ENCODE assay signal across 8 cellular contexts in the genomic region with DNA sequence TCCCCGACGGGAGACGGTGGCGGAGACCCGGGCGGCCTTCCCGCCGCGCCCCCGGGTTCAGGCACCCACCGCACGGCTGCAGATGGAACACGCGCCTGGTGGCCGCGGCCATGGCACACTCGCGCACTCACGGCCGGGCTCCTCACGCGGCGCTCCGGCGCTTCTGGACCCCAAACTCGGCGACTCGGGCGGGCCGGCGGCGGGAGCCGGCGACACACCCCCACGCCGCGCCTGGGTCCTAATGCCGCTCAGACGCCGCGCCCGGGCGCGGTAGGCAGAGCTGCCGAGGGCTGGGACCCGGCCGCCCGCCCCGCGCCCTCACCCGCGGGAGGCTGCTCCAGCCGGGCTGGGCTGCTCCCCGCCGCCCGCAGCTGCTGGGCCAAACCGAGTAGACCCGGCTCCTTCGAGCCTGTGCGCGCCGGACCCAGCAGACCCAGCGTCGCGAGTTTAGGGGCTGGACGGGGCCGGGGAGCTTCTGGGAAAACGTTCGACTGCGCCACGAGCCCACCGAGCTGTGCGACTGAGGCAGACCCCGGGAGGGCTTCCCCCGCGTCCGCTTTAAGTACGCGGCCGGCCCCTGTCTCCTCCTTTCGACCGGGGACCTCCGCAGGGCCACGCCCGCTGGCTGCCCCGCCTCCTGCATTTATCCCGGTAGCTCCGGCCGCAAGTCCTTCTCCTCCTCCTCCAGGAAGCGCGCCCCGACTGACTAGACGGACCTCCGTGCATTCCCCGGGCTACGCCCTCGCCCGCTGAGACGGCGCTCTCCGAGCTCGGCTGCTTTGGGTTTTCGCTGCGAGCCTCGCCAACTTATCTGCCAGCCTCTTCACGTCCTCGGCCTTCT. TPM values are rescaled to one million over a fixed set of nuclear protein-coding genes. Genes with fewer than 3 reads are reported as not detected.
A peak's percentile ranks its signal among the peaks of the same experiment; 100 is the strongest.
DNase-seq lines count a peak whose midpoint lies in the region; ATAC-seq and TF ChIP-seq lines count a peak whose summit lies in the region.

Gene SLC4A11, minus strand, starts transcription at position 165 of the 841 bp plus-strand sequence. Its CDS starts 53 bp downstream, at position 112.

- ATAC-seq in HG02885 (IDR thresholded peaks at IDR 0.05; ENCODE audit: poor library complexity, unreplicated experiment) (peak; percentile 56), PC-3 (peak; percentile 65), HG02970 (IDR thresholded peaks at IDR 0.05; ENCODE audit: low FRiP score, unreplicated experiment) (no peak)

- H4K20me1 ChIP-seq in PC-3 (ENCODE audit: low read length), result no peaks in the 10 kb centered on the region

- H3K4me1 ChIP-seq in PC-3 (ENCODE audit: insufficient read depth, low read length) (peaks cover 39% of the 10 kb centered on the region), adrenal gland (replicated peaks in 1 of 2) (peaks cover 23 to 26% of the 10 kb centered on the region in 2 donors), left ventricle myocardium inferior (peaks cover 27% of the 10 kb centered on the region)

- no peaks in the 10 kb centered on the region for H3F3A ChIP-seq in PC-3 (ENCODE audit: low read length, unreplicated experiment)

- TF ChIP-seq CTCF in PC-3 (conservative IDR thresholded peaks at IDR 0.05; ENCODE audit: low read depth, low read length) (no peak), adrenal gland (IDR thresholded peaks at IDR 0.05) (no peak), left ventricle myocardium inferior (IDR thresholded peaks at IDR 0.05; ENCODE audit: borderline replicate concordance) (no peak)

- H3K4me3 ChIP-seq in PC-3 (ENCODE audit: low read length) (peak within 1 kb of the TSS; percentile 92), adrenal gland (peak within 1 kb of the TSS; percentile 16 to 99 (median 60)), left ventricle myocardium inferior (peak within 1 kb of the TSS; percentile 80)

- DNase-seq in GDM1 (lab: John Stamatoyannopoulos, UW) (peak; percentile 51), PC-3 (peak; percentile 72), adrenal gland (peak; percentile 43 to 73 (median 63)), left ventricle myocardium inferior (peak; percentile 71), renal cortical epithelial cell (ENCODE audit: low read depth) (peak; percentile 43), SK-N-DZ (ENCODE audit: low spot score) (no peak)

- POLR2A ChIA-PET in PC-3 (lab: Charles Lee; ENCODE audit: unreplicated experiment), result interaction anchor here (0.5 to 2.0 kb wide), 7 partner anchors 12 to 179 kb away, joined by 3 to 18 read pairs (median 4); no protein-coding TSS in a partner anchor

- intact Hi-C loops in PC-3 (cut with micrococcal nuclease), result no loop called here
- intact Hi-C loops in adrenal gland (cut with DNase I), result no loop called here
- intact Hi-C loops in left ventricle myocardium inferior (cut with micrococcal nuclease), result no loop called here

- TF ChIP-seq POLR2A in adrenal gland (IDR thresholded peaks at IDR 0.05), result no peak

- WGBS in adrenal gland, 4 donors, result 0 to 1% (median 1%) methylated on average over 8 to 107 of the region's 107 CpGs

- H3K36me3 ChIP-seq in PC-3 (ENCODE audit: low read depth, low read length) (no peaks in the 10 kb centered on the region), adrenal gland (replicated peaks in 1 of 2) (no peaks in the 10 kb centered on the region), left ventricle myocardium inferior (no peaks in the 10 kb centered on the region)

- H2AFZ ChIP-seq in PC-3 (ENCODE audit: low read length), result peak within 1 kb of the TSS; percentile 99

- no TSS peak for BruUV-seq in PC-3 (replicated peaks; lab: Mats Ljungman, UMichigan)

- H3K27me3 ChIP-seq in PC-3 (ENCODE audit: low read length) (no peaks in the 10 kb centered on the region), adrenal gland (no peaks in the 10 kb centered on the region), left ventricle myocardium inferior (ENCODE audit: low read depth) (peaks cover 67% of the 10 kb centered on the region)

- CTCF ChIA-PET in PC-3 (lab: Charles Lee), result no interaction called here

- peak within 1 kb of the TSS; percentile 98 for H3K4me2 ChIP-seq in PC-3 (ENCODE audit: low read length)

- H3K79me2 ChIP-seq in PC-3 (ENCODE audit: low read length), result 0 out of 2 replicates have a peak, but pooled peaks cover 9% of the 10 kb centered on the region

- H3K9me3 ChIP-seq in PC-3 (ENCODE audit: low read length) (no peaks in the 10 kb centered on the region), adrenal gland (replicated peaks in 1 of 3) (no peaks in the 10 kb centered on the region), left ventricle myocardium inferior (replicated peaks) (no peaks in the 10 kb centered on the region)

- no peaks in the 10 kb centered on the region for H3K9me2 ChIP-seq in PC-3 (replicated peaks; ENCODE audit: low read length)

- H3K27ac ChIP-seq in PC-3 (ENCODE audit: low read length) (no peak within 1 kb of the TSS), adrenal gland (peak within 1 kb of the TSS in 3 of 5 donors; percentile 41 to 73 (median 43)), left ventricle myocardium inferior (replicated peaks) (peak within 1 kb of the TSS; percentile 50)

- peak within 1 kb of the TSS; percentile 59 for H3K9ac ChIP-seq in PC-3 (ENCODE audit: low read length)

RNA-seq across cellular contexts. Expression of gene SLC4A11, which starts in this region (rescaled TPM):
- total RNA-seq in PC-3 (2014; rRNA removed), result 23.7 and 26.8 TPM in 2 replicates
- 10 to 100 TPM in 4 of 8 donors, 1 to 10 TPM in 4; 7.1 to 30.6 (median 13.0) TPM for total RNA-seq in adrenal gland
- 10 to 100 TPM in 1 of 3 donors, 1 to 10 TPM in 1, under 1 TPM in 1; 0.97 to 12.1 (median 6.4) TPM for polyA plus RNA-seq in adrenal gland
- total RNA-seq in left ventricle myocardium inferior, result 0.11 TPM
- total RNA-seq in renal cortical epithelial cell, result 3.1 and 3.8 TPM in 2 replicates
- polyA plus RNA-seq in SK-N-DZ (2014; cell fraction: cytosol; rRNA removed), result 0.08 TPM in 1 of 2 replicates, not detected in the other
- polyA plus RNA-seq in SK-N-DZ (2014; cell fraction: nucleus; rRNA removed), result 1.2 and 1.5 TPM in 2 replicates

Comparison
In these comparisons a context has a peak if more than half of its experiments do, and no peak if none do; other contexts are left out.
1. Peak in DNase-seq, H3K4me3 ChIP-seq and H3K27ac ChIP-seq in left ventricle myocardium inferior; RNA of the gene not detected or under 1 TPM.